7 cellular contexts compared by ENCODE assay signal in genomic region chrX:153875391-153876111, GRCh38. TPM values are rescaled to one million over a fixed set of nuclear protein-coding genes. Genes with fewer than 3 reads are reported as not detected.
A peak's percentile ranks its signal among the peaks of the same experiment; 100 is the strongest.
DNase-seq lines count a peak whose midpoint lies in the region; ATAC-seq and TF ChIP-seq lines count a peak whose summit lies in the region.
"Had no signal": no experiment of that assay in that cellular context is flagged by ENCODE, and none has a peak within 500 bp of the region (broad histone marks: within the 10 kb centered on the region; RNA-seq: fewer than 3 reads in every experiment).

No MANE protein-coding gene starts in this region.

- ATAC-seq in GM21526 (IDR thresholded peaks at IDR 0.05; ENCODE audit: low FRiP score, unreplicated experiment) (peak; percentile 48), activated B cell treated with CpG ODN at 0.5 μM for 24 hours (ENCODE audit: low read depth) (peak; percentile 82), GM18907 (IDR thresholded peaks at IDR 0.05; ENCODE audit: unreplicated experiment) (no peak)

- no peak overlapping the region for H3K4me3 Mint-ChIP-seq in activated B cell treated with CpG ODN at 0.5 μM for 24 hours

- no peaks in the 10 kb centered on the region for H3K9me3 Mint-ChIP-seq in activated B cell treated with CpG ODN at 0.5 μM for 24 hours

- intact Hi-C loops in activated B cell treated with CpG ODN at 0.5 μM for 24 hours (cut with micrococcal nuclease): loop anchor here (1.0 kb wide), 1 partner anchor 26 kb away; no protein-coding TSS in a partner anchor

- no peaks in the 10 kb centered on the region for H3K36me3 Mint-ChIP-seq in activated B cell treated with CpG ODN at 0.5 μM for 24 hours (ENCODE audit: low read depth)

- TF ChIP-seq CTCF in activated B cell treated with CpG ODN at 0.5 μM for 24 hours (IDR thresholded peaks at IDR 0.05): no peak
- no peak for TF ChIP-seq CTCF in fibroblast of mammary gland (conservative IDR thresholded peaks at IDR 0.05; ENCODE audit: control insufficient read depth, insufficient read depth, low read depth, low read length)

- DNase-seq in activated B cell treated with CpG ODN at 0.5 μM for 24 hours (peak; percentile 53), fibroblast of mammary gland (ENCODE audit: low read depth) (peak; percentile 3), pons (ENCODE audit: low spot score) (no peak)
- DNase-seq in stimulated activated CD4-positive, alpha-beta T cell treated with anti-CD3 and anti-CD28 coated beads, Interleukin-15, amount 100 ng/mL, for 48 hours (ENCODE audit: low read depth in 2 of 2): peak; percentile 13 to 53

- peaks cover 16% of the 10 kb centered on the region for H3K4me1 Mint-ChIP-seq in activated B cell treated with CpG ODN at 0.5 μM for 24 hours

- no peak overlapping the region for H3K4me3 ChIP-seq in fibroblast of mammary gland (ENCODE audit: control insufficient read depth, low read depth, low read length)
- H3K4me3 ChIP-seq: tibial artery had no signal

- peaks cover 24% of the 10 kb centered on the region for H3K27me3 Mint-ChIP-seq in activated B cell treated with CpG ODN at 0.5 μM for 24 hours

- CTCF ChIA-PET in activated B cell treated with CpG ODN at 0.5 μM for 24 hours (lab: Charles Lee): no interaction called here

- H3K27ac Mint-ChIP-seq in activated B cell treated with CpG ODN at 0.5 μM for 24 hours: no peak overlapping the region

- POLR2A ChIA-PET in activated B cell treated with CpG ODN at 0.5 μM for 24 hours (lab: Charles Lee): interaction anchor here (0.6 kb wide), 1 partner anchor 90 kb away, joined by 5 read pairs; no protein-coding TSS in a partner anchor

RNA-seq across cellular contexts. Expression of gene L1CAM, which starts 10.4 kb away (rescaled TPM):
- 7.3 and 11.0 TPM in 2 replicates for total RNA-seq in activated B cell treated with CpG ODN at 0.5 μM for 24 hours

RNA-seq across cellular contexts. Expression of gene AVPR2, which starts 28.9 kb away (rescaled TPM):
- not detected in 2 replicates for total RNA-seq in activated B cell treated with CpG ODN at 0.5 μM for 24 hours

RNA-seq across cellular contexts. Expression of gene PDZD4, which starts 45.2 kb away (rescaled TPM):
- total RNA-seq in activated B cell treated with CpG ODN at 0.5 μM for 24 hours: 0.07 TPM in 1 of 2 replicates, not detected in the other

RNA-seq across cellular contexts. Expression of gene ARHGAP4, which starts 50.5 kb away (rescaled TPM):
- total RNA-seq in activated B cell treated with CpG ODN at 0.5 μM for 24 hours: 151 and 158 TPM in 2 replicates

RNA-seq across cellular contexts. Expression of gene NAA10, which starts 59.3 kb away (rescaled TPM):
- 94.8 and 109 TPM in 2 replicates for total RNA-seq in activated B cell treated with CpG ODN at 0.5 μM for 24 hours
